34 cellular contexts compared by ENCODE assay signal in genomic region chr1:100321098-100321493, GRCh38.
"Had no signal": no experiment of that assay in that cellular context is flagged by ENCODE, and none has a peak within 500 bp of the region (broad histone marks: within the 10 kb centered on the region; RNA-seq: fewer than 3 reads in every experiment).

No MANE protein-coding gene starts in this region.

- H3K36me3 ChIP-seq: adrenal gland, esophagus muscularis mucosa, gastrocnemius medialis, heart left ventricle had no signal

- H3K4me1 Mint-ChIP-seq: activated CD8-positive, alpha-beta memory T cell treated with anti-CD3 and anti-CD28 coated beads, Interleukin-2, amount 10 ng/mL, durations not matched to agents 7 days and 5 days had no signal

- DNase-seq: activated CD4-positive, alpha-beta memory T cell treated with anti-CD3 and anti-CD28 coated beads for 36 hours; activated CD4-positive, alpha-beta T cell treated with anti-CD3 and anti-CD28 coated beads for 36 hours; activated CD4-positive, alpha-beta T cell treated with anti-CD3 and anti-CD28 coated beads, Interleukin-2, amount 10 ng/mL, durations not matched to agents 24 days and 14 days; activated CD4-positive, CD25-positive, alpha-beta regulatory T cell; activated CD4-positive, CD25-positive, alpha-beta regulatory T cell treated with anti-CD3 and anti-CD28 coated beads, Interleukin-2, amount 50 U/mL, for 72 hours; activated CD8-positive, alpha-beta memory T cell treated with anti-CD3 and anti-CD28 coated beads, Interleukin-2, amount 10 ng/mL, durations not matched to agents 7 days and 5 days; activated CD8-positive, alpha-beta memory T cell treated with anti-CD3 and anti-CD28 coated beads, Interleukin-2, amount 50 U/mL, for 4 hours; activated CD8-positive, alpha-beta T cell treated with anti-CD3 and anti-CD28 coated beads, Interleukin-2, amount 10 ng/mL, durations not matched to agents 7 days and 5 days; activated effector memory CD4-positive, alpha-beta T cell treated with anti-CD3 and anti-CD28 coated beads, Interleukin-2, amount 50 U/mL, for 16 hours; activated naive CD4-positive, alpha-beta T cell treated with anti-CD3 and anti-CD28 coated beads for 36 hours; activated naive CD8-positive, alpha-beta T cell treated with anti-CD3 and anti-CD28 coated beads for 36 hours; activated naive CD8-positive, alpha-beta T cell treated with anti-CD3 and anti-CD28 coated beads, Interleukin-2, amount 50 U/mL, for 24 hours; activated T-cell treated with anti-CD3 and anti-CD28 coated beads, Interleukin-2, amount 50 U/mL, for 1 hour; activated T-cell treated with anti-CD3 and anti-CD28 coated beads, Interleukin-2, amount 50 U/mL, for 48 hours; adrenal gland; amygdala; aorta; body of pancreas; caudate nucleus; cortex of kidney; dermis blood vessel endothelial cell; effector CD4-positive, alpha-beta T cell; effector memory CD8-positive, alpha-beta T cell; erythroblast; foreskin keratinocyte; gastrocnemius medialis; glutamatergic neuron; heart left ventricle; T-helper 17 cell had no signal

- H3K27me3 Mint-ChIP-seq: activated CD4-positive, alpha-beta memory T cell treated with anti-CD3 and anti-CD28 coated beads for 36 hours; activated CD4-positive, alpha-beta T cell treated with anti-CD3 and anti-CD28 coated beads for 36 hours; activated CD4-positive, alpha-beta T cell treated with anti-CD3 and anti-CD28 coated beads, Interleukin-2, amount 10 ng/mL, durations not matched to agents 24 days and 14 days; activated CD8-positive, alpha-beta memory T cell treated with anti-CD3 and anti-CD28 coated beads, Interleukin-2, amount 10 ng/mL, durations not matched to agents 7 days and 5 days; activated naive CD4-positive, alpha-beta T cell treated with anti-CD3 and anti-CD28 coated beads, Interleukin-2, amount 50 U/mL, for 24 hours; activated naive CD8-positive, alpha-beta T cell treated with anti-CD3 and anti-CD28 coated beads for 36 hours; activated naive CD8-positive, alpha-beta T cell treated with anti-CD3 and anti-CD28 coated beads, Interleukin-2, amount 50 U/mL, for 24 hours; effector memory CD8-positive, alpha-beta T cell; T-helper 17 cell had no signal

- FAIRE-seq: colon had no signal

- H3K27ac ChIP-seq: adrenal gland, body of pancreas, esophagus muscularis mucosa, foreskin keratinocyte, gastrocnemius medialis, heart left ventricle had no signal

- H3K4me1 ChIP-seq: adrenal gland, foreskin keratinocyte had no signal

- H3K27ac Mint-ChIP-seq: activated CD4-positive, alpha-beta memory T cell treated with anti-CD3 and anti-CD28 coated beads for 36 hours; activated CD4-positive, alpha-beta T cell treated with anti-CD3 and anti-CD28 coated beads for 36 hours; activated CD4-positive, alpha-beta T cell treated with anti-CD3 and anti-CD28 coated beads, Interleukin-2, amount 10 ng/mL, durations not matched to agents 24 days and 14 days; activated CD8-positive, alpha-beta memory T cell treated with anti-CD3 and anti-CD28 coated beads, Interleukin-2, amount 10 ng/mL, durations not matched to agents 7 days and 5 days; activated CD8-positive, alpha-beta T cell treated with anti-CD3 and anti-CD28 coated beads, Interleukin-2, amount 10 ng/mL, durations not matched to agents 7 days and 5 days; activated naive CD4-positive, alpha-beta T cell treated with anti-CD3 and anti-CD28 coated beads for 36 hours; activated naive CD4-positive, alpha-beta T cell treated with anti-CD3 and anti-CD28 coated beads, Interleukin-2, amount 50 U/mL, for 24 hours; activated naive CD8-positive, alpha-beta T cell treated with anti-CD3 and anti-CD28 coated beads for 36 hours; activated naive CD8-positive, alpha-beta T cell treated with anti-CD3 and anti-CD28 coated beads, Interleukin-2, amount 50 U/mL, for 24 hours; activated T-helper 1 cell treated with anti-CD3 and anti-CD28 coated beads, Interleukin-12 subunit alpha, Interleukin-12 subunit beta, Interleukin-2, Interleukin-4 antibody, amounts not matched to agents 30 ng/mL and 10 ng/mL and 1 ng/mL, durations not matched to agents 14 hours and 24 hours and 36 hours; activated T-helper 2 cell treated with anti-CD3 and anti-CD28 coated beads, Interferon-gamma antibody, Interleukin-2, Interleukin-4, amounts not matched to agents 10 μg/mL and 5 μg/mL and 100 μg/mL, durations not matched to agents 14 hours and 24 hours and 36 hours; effector memory CD8-positive, alpha-beta T cell; T-helper 17 cell had no signal

- ATAC-seq: activated CD4-positive, alpha-beta T cell treated with anti-CD3 and anti-CD28 coated beads for 36 hours; activated CD8-positive, alpha-beta memory T cell treated with anti-CD3 and anti-CD28 coated beads, Interleukin-2, amount 10 ng/mL, durations not matched to agents 7 days and 5 days; activated CD8-positive, alpha-beta T cell treated with anti-CD3 and anti-CD28 coated beads, Interleukin-2, amount 10 ng/mL, durations not matched to agents 7 days and 5 days; activated naive CD8-positive, alpha-beta T cell treated with anti-CD3 and anti-CD28 coated beads, Interleukin-2, amount 50 U/mL, for 24 hours; body of pancreas; effector memory CD8-positive, alpha-beta T cell; foreskin keratinocyte; gastrocnemius medialis; heart left ventricle; T-helper 17 cell had no signal

- H3K36me3 Mint-ChIP-seq: activated naive CD8-positive, alpha-beta T cell treated with anti-CD3 and anti-CD28 coated beads for 36 hours had no signal

- H3K4me3 ChIP-seq: adrenal gland, body of pancreas, esophagus muscularis mucosa, gastrocnemius medialis, heart left ventricle had no signal

- H3K4me3 Mint-ChIP-seq: activated CD4-positive, alpha-beta memory T cell treated with anti-CD3 and anti-CD28 coated beads for 36 hours; activated CD4-positive, alpha-beta T cell treated with anti-CD3 and anti-CD28 coated beads for 36 hours; activated CD4-positive, alpha-beta T cell treated with anti-CD3 and anti-CD28 coated beads, Interleukin-2, amount 10 ng/mL, durations not matched to agents 24 days and 14 days; activated CD8-positive, alpha-beta memory T cell treated with anti-CD3 and anti-CD28 coated beads, Interleukin-2, amount 10 ng/mL, durations not matched to agents 7 days and 5 days; activated CD8-positive, alpha-beta T cell treated with anti-CD3 and anti-CD28 coated beads, Interleukin-2, amount 10 ng/mL, durations not matched to agents 7 days and 5 days; activated naive CD4-positive, alpha-beta T cell treated with anti-CD3 and anti-CD28 coated beads for 36 hours; activated naive CD4-positive, alpha-beta T cell treated with anti-CD3 and anti-CD28 coated beads, Interleukin-2, amount 50 U/mL, for 24 hours; activated naive CD8-positive, alpha-beta T cell treated with anti-CD3 and anti-CD28 coated beads for 36 hours; activated naive CD8-positive, alpha-beta T cell treated with anti-CD3 and anti-CD28 coated beads, Interleukin-2, amount 50 U/mL, for 24 hours; activated T-helper 1 cell treated with anti-CD3 and anti-CD28 coated beads, Interleukin-12 subunit alpha, Interleukin-12 subunit beta, Interleukin-2, Interleukin-4 antibody, amounts not matched to agents 30 ng/mL and 10 ng/mL and 1 ng/mL, durations not matched to agents 14 hours and 24 hours and 36 hours; effector memory CD8-positive, alpha-beta T cell; T-helper 17 cell had no signal

- H3K9me3 ChIP-seq: adrenal gland, body of pancreas, gastrocnemius medialis had no signal

- H3K27me3 ChIP-seq: adrenal gland, body of pancreas, esophagus muscularis mucosa, foreskin keratinocyte, gastrocnemius medialis, heart left ventricle had no signal
